8 cellular contexts compared by ENCODE assay signal in genomic region chr19:2944403-2944774, GRCh38. TPM values are rescaled to one million over a fixed set of nuclear protein-coding genes. Genes with fewer than 3 reads are reported as not detected.
DNase-seq lines count a peak whose midpoint lies in the region; ATAC-seq, FAIRE-seq and TF ChIP-seq lines count a peak whose summit lies in the region.

No MANE protein-coding gene starts in this region.

- POLR2A ChIA-PET in CD4-positive, alpha-beta T cell (lab: Charles Lee): interaction anchor here (1.2 kb wide), 1 partner anchor 44 kb away, joined by 4 read pairs; the partner anchor contains the start of gene ZNF57
- POLR2A ChIA-PET in H1 (lab: Charles Lee; ENCODE audit: partially characterized antibody): no interaction called here

- H3K4me3 ChIP-seq in Loucy (ENCODE audit: low read length, poor library complexity, severe bottlenecking) (peak overlapping the region; percentile 84), H1 (ENCODE audit: extremely low read depth in 1 of 4, insufficient read depth in 2 of 4, low read depth in 3 of 4, low read length in 4 of 4) (peak overlapping the region; percentile 83 to 94 (median 89)), neural progenitor cell (peak overlapping the region; percentile 84)

- H3K9me3 ChIP-seq in CD4-positive, alpha-beta T cell (ENCODE audit: control insufficient read depth, low read length): no peaks in the 10 kb centered on the region
- no peaks in the 10 kb centered on the region for H3K9me3 ChIP-seq in Loucy (ENCODE audit: insufficient read depth, low read depth, low read length)
- peaks cover 0 to under 1% of the 10 kb centered on the region in 2 experiments; a peak in 1 of 4 replicates for H3K9me3 ChIP-seq in H1 (ENCODE audit: insufficient read depth in 2 of 2, low read depth in 1 of 2, low read length in 1 of 2)
- no peaks in the 10 kb centered on the region for H3K9me3 ChIP-seq in neural progenitor cell (ENCODE audit: low read depth)

- no peaks in the 10 kb centered on the region for H3K27me3 Mint-ChIP-seq in CD4-positive, alpha-beta T cell
- peaks cover 3% of the 10 kb centered on the region for H3K27me3 Mint-ChIP-seq in neural progenitor cell (ENCODE audit: insufficient read depth, low read depth)

- no peaks in the 10 kb centered on the region for H3K27me3 ChIP-seq in CD4-positive, alpha-beta T cell (ENCODE audit: control insufficient read depth, insufficient read depth, low read length)
- H3K27me3 ChIP-seq in Loucy (ENCODE audit: insufficient read depth, low read length, poor library complexity, severe bottlenecking): no peaks in the 10 kb centered on the region
- H3K27me3 ChIP-seq in H1 (replicated peaks in 1 of 4; ENCODE audit: control insufficient read depth in 3 of 4, extremely low read depth in 1 of 4, insufficient read depth in 3 of 4, low read length in 3 of 4): no peaks in the 10 kb centered on the region
- no peaks in the 10 kb centered on the region for H3K27me3 ChIP-seq in neural progenitor cell

- FAIRE-seq in H1 (lab: Jason Lieb, UNC): no peak

- H3K9ac ChIP-seq in Loucy (ENCODE audit: low read depth, low read length, poor library complexity, severe bottlenecking): peak overlapping the region; percentile 76
- H3K9ac ChIP-seq in H1 (replicated peaks in 1 of 4; ENCODE audit: extremely low read depth in 1 of 4, low read depth in 3 of 4, low read length in 3 of 4): peak overlapping the region; percentile 25 to 77 (median 43)
- peak overlapping the region; percentile 45 for H3K9ac ChIP-seq in neural progenitor cell

- H3K36me3 ChIP-seq in Loucy (ENCODE audit: insufficient read depth, low read length): no peaks in the 10 kb centered on the region
- H3K36me3 ChIP-seq in H1 (ENCODE audit: control insufficient read depth in 2 of 4, insufficient read depth in 4 of 4, low read length in 3 of 4): peaks cover 0 to 3% (median 1%) of the 10 kb centered on the region in 4 experiments; a peak in 2 of 8 replicates
- no peaks in the 10 kb centered on the region for H3K36me3 ChIP-seq in neural progenitor cell

- H3K56ac ChIP-seq in H1 (replicated peaks; ENCODE audit: insufficient read length, low read depth, low read length): no peak overlapping the region

- no peak overlapping the region for H3K14ac ChIP-seq in H1 (ENCODE audit: insufficient read length)

- no peak for TF ChIP-seq CTCF in CD4-positive, alpha-beta T cell (IDR thresholded peaks at IDR 0.05)
- TF ChIP-seq CTCF in Loucy (conservative IDR thresholded peaks at IDR 0.05; ENCODE audit: low read length) (no peak), H1 (IDR thresholded peaks at IDR 0.05; ENCODE audit: control extremely low read depth in 1 of 3, insufficient read depth in 1 of 3, low read depth in 1 of 3, low read length in 3 of 3) (no peak), neural progenitor cell (IDR thresholded peaks at IDR 0.05) (no peak)

- H3F3A ChIP-seq in Loucy (ENCODE audit: low read depth) (no peaks in the 10 kb centered on the region), neural progenitor cell (ENCODE audit: low read depth) (peaks cover 27% of the 10 kb centered on the region)

- no peaks in the 10 kb centered on the region for H3K9me2 ChIP-seq in Loucy (replicated peaks; ENCODE audit: low read depth, low read length)

- peak overlapping the region; percentile 32 for H3K27ac ChIP-seq in CD4-positive, alpha-beta T cell (ENCODE audit: low read depth, low read length)
- no peak overlapping the region for H3K27ac ChIP-seq in H1 (ENCODE audit: low read depth, low read length)
- no peak overlapping the region for H3K27ac ChIP-seq in neural progenitor cell

- H3K4me1 ChIP-seq in Loucy (ENCODE audit: insufficient read depth, low read length, poor library complexity, severe bottlenecking) (peaks cover 18% of the 10 kb centered on the region), H1 (replicated peaks in 1 of 4; ENCODE audit: control insufficient read depth in 3 of 4, insufficient read depth in 4 of 4, low read length in 3 of 4) (peaks cover 0 to 3% (median under 1%) of the 10 kb centered on the region in 4 experiments; a peak in 5 of 7 replicates), neural progenitor cell (peaks cover 2% of the 10 kb centered on the region)

- no peak overlapping the region for H3K23ac ChIP-seq in H1 (ENCODE audit: insufficient read length)

- H3K79me2 ChIP-seq in Loucy (ENCODE audit: insufficient read depth, low read length): peaks cover 14% of the 10 kb centered on the region
- H3K79me2 ChIP-seq in H1 (ENCODE audit: control insufficient read depth in 1 of 2, insufficient read depth in 2 of 2, low read length in 2 of 2): peaks cover 0 to 4% of the 10 kb centered on the region in 2 experiments; a peak in 2 of 4 replicates
- H3K79me2 ChIP-seq in neural progenitor cell (ENCODE audit: low read depth): peaks cover 14% of the 10 kb centered on the region

- H4K20me1 ChIP-seq in Loucy (ENCODE audit: insufficient read depth, low read length, poor library complexity, severe bottlenecking): no peaks in the 10 kb centered on the region
- no peaks in the 10 kb centered on the region for H4K20me1 ChIP-seq in H1 (replicated peaks in 1 of 2; ENCODE audit: control insufficient read depth in 1 of 2, insufficient read depth in 2 of 2, low read length in 2 of 2)
- H4K20me1 ChIP-seq in neural progenitor cell (ENCODE audit: low read depth): peaks cover 6% of the 10 kb centered on the region

- no peak for TF ChIP-seq RAD21 in H1 (IDR thresholded peaks at IDR 0.05 in 1 of 2, conservative IDR thresholded peaks at IDR 0.05 in 1 of 2; ENCODE audit: low read depth in 2 of 2, low read length in 2 of 2)

- H3K4ac ChIP-seq in H1 (replicated peaks; ENCODE audit: insufficient read length, low read depth, low read length): no peak overlapping the region

- H3K9me3 Mint-ChIP-seq in CD4-positive, alpha-beta T cell: no peaks in the 10 kb centered on the region
- no peaks in the 10 kb centered on the region for H3K9me3 Mint-ChIP-seq in neural progenitor cell

- H2BK20ac ChIP-seq in H1 (ENCODE audit: low read length): no peak overlapping the region

- 8% methylated on average over 18 of the region's 23 CpGs; no CpG with 5 or more reads in 1 of the 2 experiments for WGBS in H1 (ENCODE audit: extremely low coverage in 1 of 2, insufficient coverage in 1 of 2, insufficient read length in 1 of 2, insufficient replicate concordance in 2 of 2, low coverage in 1 of 2, low lambda C conversion rate in 2 of 2, missing lambda C conversion rate in 1 of 2), 2 experiments

- H2BK15ac ChIP-seq in H1 (ENCODE audit: low read length): no peak overlapping the region

- H2AK5ac ChIP-seq in H1 (ENCODE audit: low read depth, low read length): no peak overlapping the region

- ATAC-seq in CD4-positive, alpha-beta T cell (ENCODE audit: poor library complexity): no peak
- ATAC-seq in GM19324 (IDR thresholded peaks at IDR 0.05; ENCODE audit: low FRiP score, unreplicated experiment): no peak

- H3K27ac Mint-ChIP-seq in CD4-positive, alpha-beta T cell: peak overlapping the region; percentile 99
- H3K27ac Mint-ChIP-seq in neural progenitor cell: peak overlapping the region; percentile 69

- DNase-seq in CD4-positive, alpha-beta T cell: no peak
- DNase-seq in H1 (ENCODE audit: low read depth in 1 of 2, low spot score in 2 of 2): no peak
- DNase-seq in neural progenitor cell (ENCODE audit: low spot score): no peak
- DNase-seq in AG08396 (ENCODE audit: low spot score): no peak
- no peak for DNase-seq in NCI-H1092 treated with DMSO at 0.1 percent for 48 hours (lab: John Stamatoyannopoulos, UW)
- no peak for DNase-seq in NCI-H128 (lab: John Stamatoyannopoulos, UW; ENCODE audit: unreplicated experiment)

- peaks cover 13% of the 10 kb centered on the region for H3K36me3 Mint-ChIP-seq in CD4-positive, alpha-beta T cell (ENCODE audit: low read depth)
- H3K36me3 Mint-ChIP-seq in neural progenitor cell: peaks cover 11% of the 10 kb centered on the region

- peak overlapping the region; percentile 48; the same call in 1 of the 2 replicates for H3K18ac ChIP-seq in H1 (ENCODE audit: extremely low read depth, low read length)

- no peak for TF ChIP-seq POLR2A in H1 (IDR thresholded peaks at IDR 0.05; ENCODE audit: control extremely low read depth in 1 of 2, low read depth in 2 of 2, low read length in 2 of 2)

- H4K8ac ChIP-seq in H1 (ENCODE audit: extremely low read depth, insufficient read depth, low read length): 0 out of 2 replicates have a peak overlapping the region, but pooled peaks have one; percentile 57

- no peak overlapping the region for H4K5ac ChIP-seq in H1 (ENCODE audit: insufficient read length, low read depth, low read length)

- H2BK120ac ChIP-seq in H1 (replicated peaks; ENCODE audit: low read depth, low read length): no peak overlapping the region

- CTCF ChIA-PET in CD4-positive, alpha-beta T cell (lab: Charles Lee): no interaction called here
- CTCF ChIA-PET in H1 (lab: Charles Lee; ENCODE audit: partially characterized antibody): no interaction called here

- H3K4me2 ChIP-seq in Loucy (ENCODE audit: low read depth, low read length, poor library complexity, severe bottlenecking): peak overlapping the region; percentile 81
- peak overlapping the region; percentile 71 to 76 for H3K4me2 ChIP-seq in H1 (ENCODE audit: insufficient read depth in 1 of 2, low read depth in 2 of 2, low read length in 2 of 2)
- H3K4me2 ChIP-seq in neural progenitor cell: peak overlapping the region; percentile 93

- H3K4me3 Mint-ChIP-seq in CD4-positive, alpha-beta T cell: peak overlapping the region; percentile 98
- peak overlapping the region; percentile 96 for H3K4me3 Mint-ChIP-seq in neural progenitor cell

- no peak overlapping the region for H4K91ac ChIP-seq in H1 (replicated peaks; ENCODE audit: insufficient read length, low read length)

- intact Hi-C loops in CD4-positive, alpha-beta T cell (cut with DNase I, micrococcal nuclease): no loop called here

- H3K4me1 Mint-ChIP-seq in CD4-positive, alpha-beta T cell (ENCODE audit: low read depth): peaks cover 22% of the 10 kb centered on the region
- peaks cover 12% of the 10 kb centered on the region for H3K4me1 Mint-ChIP-seq in neural progenitor cell

- no peak overlapping the region for H2BK5ac ChIP-seq in H1 (ENCODE audit: low read depth, low read length)

- H2AFZ ChIP-seq in Loucy (ENCODE audit: low read length): peak overlapping the region; percentile 79
- 0 out of 2 replicates have a peak overlapping the region, but pooled peaks have one; percentile 6 for H2AFZ ChIP-seq in H1 (ENCODE audit: low read length)
- peak overlapping the region; percentile 71 for H2AFZ ChIP-seq in neural progenitor cell (replicated peaks)

- TF ChIP-seq EP300 in H1 (IDR thresholded peaks at IDR 0.05; ENCODE audit: borderline replicate concordance in 1 of 2, low read depth in 2 of 2, low read length in 2 of 2): no peak

- peaks cover 4% of the 10 kb centered on the region; the same call in 1 of the 2 replicates for H3K23me2 ChIP-seq in H1 (ENCODE audit: low read depth, low read length)

- H3K79me1 ChIP-seq in H1 (ENCODE audit: low read depth, low read length): peaks cover 3% of the 10 kb centered on the region; the same call in 1 of the 2 replicates

- no peak overlapping the region for H2BK12ac ChIP-seq in H1 (ENCODE audit: low read depth, low read length)

RNA-seq across cellular contexts. Expression of gene ZNF77, which starts 0.4 kb away (rescaled TPM):
- total RNA-seq in CD4-positive, alpha-beta T cell: 1 to 10 TPM; 2.0 to 2.4 TPM
- total RNA-seq in H1 (2021; fragmentation: NEBNext Ultra II Directional; extraction: Animal tissue kit (Norgen Biotek cat#: 25700)): 3.7 and 4.7 TPM in 2 replicates
- polyA plus RNA-seq in H1 (2011; rRNA removed): 2.3 and 2.9 TPM in 2 replicates
- polyA plus RNA-seq in H1 (2011; cell fraction: cytosol; rRNA removed): 4.4 TPM
- polyA plus RNA-seq in H1 (2011; cell fraction: nucleus; rRNA removed): 2.8 TPM
- polyA plus RNA-seq in H1 (2012, experiment 1 of 2): 3.6 to 4.5 TPM (median 4.0 TPM) in 4 replicates
- 0.59 TPM for polyA plus RNA-seq in H1 (2012, experiment 2 of 2)
- 2.5 TPM for polyA plus RNA-seq in H1 (2013, experiment 1 of 2)
- polyA plus RNA-seq in H1 (2013, experiment 2 of 2): 2.9 TPM
- 9.3 and 9.9 TPM in 2 replicates for polyA minus RNA-seq in H1 (2011; rRNA and poly(A)+ RNA removed)
- 3.3 TPM for polyA minus RNA-seq in H1 (2011; cell fraction: cytosol; rRNA and poly(A)+ RNA removed)
- polyA minus RNA-seq in H1 (2011; cell fraction: nucleus; rRNA and poly(A)+ RNA removed): 5.5 TPM
- 6.2 and 6.5 TPM in 2 replicates for total RNA-seq in neural progenitor cell (ENCODE audit: low replicate concordance)

RNA-seq across cellular contexts. Expression of gene TLE6, which starts 33.0 kb away (rescaled TPM):
- not detected for total RNA-seq in CD4-positive, alpha-beta T cell
- 1.8 and 2.5 TPM in 2 replicates for total RNA-seq in H1 (2021; fragmentation: NEBNext Ultra II Directional; extraction: Animal tissue kit (Norgen Biotek cat#: 25700))
- polyA plus RNA-seq in H1 (2011; rRNA removed): 2.9 and 3.4 TPM in 2 replicates
- 4.1 TPM for polyA plus RNA-seq in H1 (2011; cell fraction: cytosol; rRNA removed)
- 8.6 TPM for polyA plus RNA-seq in H1 (2011; cell fraction: nucleus; rRNA removed)
- polyA plus RNA-seq in H1 (2012, experiment 1 of 2): 1.5 to 2.8 TPM (median 2.3 TPM) in 4 replicates
- 1.7 TPM for polyA plus RNA-seq in H1 (2012, experiment 2 of 2)
- 2.5 TPM for polyA plus RNA-seq in H1 (2013, experiment 1 of 2)
- polyA plus RNA-seq in H1 (2013, experiment 2 of 2): 2.4 TPM
- 1.3 and 1.5 TPM in 2 replicates for polyA minus RNA-seq in H1 (2011; rRNA and poly(A)+ RNA removed)
- polyA minus RNA-seq in H1 (2011; cell fraction: cytosol; rRNA and poly(A)+ RNA removed): 2.2 TPM
- 2.4 TPM for polyA minus RNA-seq in H1 (2011; cell fraction: nucleus; rRNA and poly(A)+ RNA removed)
- total RNA-seq in neural progenitor cell (ENCODE audit: low replicate concordance): 0.22 and 1.8 TPM in 2 replicates

RNA-seq across cellular contexts. Expression of gene ZNF57, which starts 43.7 kb away (rescaled TPM):
- under 1 TPM; 0.47 to 0.82 TPM for total RNA-seq in CD4-positive, alpha-beta T cell
- 8.9 and 9.4 TPM in 2 replicates for total RNA-seq in H1 (2021; fragmentation: NEBNext Ultra II Directional; extraction: Animal tissue kit (Norgen Biotek cat#: 25700))
- polyA plus RNA-seq in H1 (2011; rRNA removed): 3.5 and 4.9 TPM in 2 replicates
- 6.3 TPM for polyA plus RNA-seq in H1 (2011; cell fraction: cytosol; rRNA removed)
- 5.0 TPM for polyA plus RNA-seq in H1 (2011; cell fraction: nucleus; rRNA removed)
- polyA plus RNA-seq in H1 (2012, experiment 1 of 2): 6.5 to 7.0 TPM (median 6.9 TPM) in 4 replicates
- polyA plus RNA-seq in H1 (2012, experiment 2 of 2): 1.00 TPM
- 7.8 TPM for polyA plus RNA-seq in H1 (2013, experiment 1 of 2)
- 7.5 TPM for polyA plus RNA-seq in H1 (2013, experiment 2 of 2)
- polyA minus RNA-seq in H1 (2011; rRNA and poly(A)+ RNA removed): 17.3 and 23.6 TPM in 2 replicates
- 9.7 TPM for polyA minus RNA-seq in H1 (2011; cell fraction: cytosol; rRNA and poly(A)+ RNA removed)
- polyA minus RNA-seq in H1 (2011; cell fraction: nucleus; rRNA and poly(A)+ RNA removed): 8.4 TPM
- 5.6 and 6.3 TPM in 2 replicates for total RNA-seq in neural progenitor cell (ENCODE audit: low replicate concordance)

Comparison
In these comparisons a context has a peak if more than half of its experiments do, and no peak if none do; other contexts are left out.
1. H2AFZ ChIP-seq: peak in every context shown above with its lines; median percentile 79 in Loucy; 71 in neural progenitor cell; 6 in H1.